ENCODE assay signal across 8 cellular contexts in genomic region chr19:11480927-11481776, GRCh38. TPM values are rescaled to one million over a fixed set of nuclear protein-coding genes. Genes with fewer than 3 reads are reported as not detected.
DNase-seq lines count a peak whose midpoint lies in the region; ATAC-seq, FAIRE-seq and TF ChIP-seq lines count a peak whose summit lies in the region.

TSS of gene ELAVL3 (minus strand) at chr19:11481046. CDS start at chr19:11480608, 438 bp downstream.

- peak within 1 kb of the TSS; percentile 76 for H3K27ac Mint-ChIP-seq in activated naive CD8-positive, alpha-beta T cell treated with anti-CD3 and anti-CD28 coated beads, Interleukin-2, amount 50 U/mL, for 24 hours
- no peak within 1 kb of the TSS for H3K27ac Mint-ChIP-seq in neural crest cell (ENCODE audit: unreplicated experiment)

- H3K4me3 ChIP-seq in uterus: no peak within 1 kb of the TSS

- H3K27me3 Mint-ChIP-seq in activated naive CD8-positive, alpha-beta T cell treated with anti-CD3 and anti-CD28 coated beads, Interleukin-2, amount 50 U/mL, for 24 hours: peaks cover 30% of the 10 kb centered on the region
- peaks cover 53% of the 10 kb centered on the region for H3K27me3 Mint-ChIP-seq in neural crest cell (ENCODE audit: low read depth)

- H3K4me1 ChIP-seq in uterus: peaks cover 0 to 28% of the 10 kb centered on the region in 2 donors

- no peaks in the 10 kb centered on the region for H3K9me3 ChIP-seq in uterus

- ATAC-seq in activated naive CD8-positive, alpha-beta T cell treated with anti-CD3 and anti-CD28 coated beads, Interleukin-2, amount 50 U/mL, for 24 hours: no peak

- H3K4me1 Mint-ChIP-seq in activated naive CD8-positive, alpha-beta T cell treated with anti-CD3 and anti-CD28 coated beads, Interleukin-2, amount 50 U/mL, for 24 hours: peaks cover 19% of the 10 kb centered on the region
- peaks cover 12% of the 10 kb centered on the region for H3K4me1 Mint-ChIP-seq in neural crest cell

- H3K4me3 Mint-ChIP-seq in activated naive CD8-positive, alpha-beta T cell treated with anti-CD3 and anti-CD28 coated beads, Interleukin-2, amount 50 U/mL, for 24 hours: peak within 1 kb of the TSS; percentile 73
- peak within 1 kb of the TSS; percentile 88 for H3K4me3 Mint-ChIP-seq in neural crest cell

- peaks cover 6% of the 10 kb centered on the region for H3K36me3 Mint-ChIP-seq in activated naive CD8-positive, alpha-beta T cell treated with anti-CD3 and anti-CD28 coated beads, Interleukin-2, amount 50 U/mL, for 24 hours (ENCODE audit: low read depth)
- no peaks in the 10 kb centered on the region for H3K36me3 Mint-ChIP-seq in neural crest cell (ENCODE audit: low read depth)

- no peak for FAIRE-seq in D721Med (lab: Jason Lieb, UNC)

- H3K27me3 ChIP-seq in uterus: peaks cover 21 to 45% of the 10 kb centered on the region in 2 donors

- intact Hi-C loops in uterus (cut with DNase I; ENCODE audit: low total_unique reads): loop anchor here (10.0 kb wide), 1 partner anchor 104 kb away; no protein-coding TSS in a partner anchor

- no peak within 1 kb of the TSS for H3K27ac ChIP-seq in uterus

- no peak for TF ChIP-seq POLR2A in uterus (IDR thresholded peaks at IDR 0.05)

- DNase-seq in D721Med (ENCODE audit: insufficient read length, low spot score): peak; percentile 62
- DNase-seq in NCI-H1105 (lab: John Stamatoyannopoulos, UW): peak; percentile 68
- DNase-seq in activated naive CD8-positive, alpha-beta T cell treated with anti-CD3 and anti-CD28 coated beads, Interleukin-2, amount 50 U/mL, for 24 hours: no peak
- DNase-seq in neural crest cell (ENCODE audit: low read depth, low spot score): peak; percentile 54
- no peak for DNase-seq in NOMO-1 treated with dmso at 0.1 percent for 144 hours (lab: John Stamatoyannopoulos, UW; ENCODE audit: unreplicated experiment)
- DNase-seq in uterus: no peak
- DNase-seq in SW480 (ENCODE audit: low spot score): no peak
- DNase-seq in NOMO-1 treated with DMSO at 0.1 percent for 48 hours (lab: John Stamatoyannopoulos, UW; ENCODE audit: unreplicated experiment): no peak

- no peaks in the 10 kb centered on the region for H3K36me3 ChIP-seq in uterus

- no peaks in the 10 kb centered on the region for H3K9me3 Mint-ChIP-seq in activated naive CD8-positive, alpha-beta T cell treated with anti-CD3 and anti-CD28 coated beads, Interleukin-2, amount 50 U/mL, for 24 hours
- no peaks in the 10 kb centered on the region for H3K9me3 Mint-ChIP-seq in neural crest cell

- TF ChIP-seq CTCF in D721Med (IDR thresholded peaks at IDR 0.05; ENCODE audit: insufficient read depth, missing control alignments) (no peak), neural crest cell (conservative IDR thresholded peaks at IDR 0.05) (no peak), uterus (IDR thresholded peaks at IDR 0.05) (peak in 1 of 4 experiments; percentile 3)

RNA-seq across cellular contexts. Expression of gene ELAVL3, which starts in this region (rescaled TPM):
- total RNA-seq in neural crest cell (39.7 and 42.8 TPM in 2 replicates), uterus (1 to 10 TPM in 1 of 4 donors, not detected in 3; 1.1 TPM)

Comparison
In these comparisons a context has a peak if more than half of its experiments do, and no peak if none do; other contexts are left out.
1. RNA of gene ELAVL3 (total RNA-seq): 39.7 to 42.8 TPM in neural crest cell; 1.1 TPM in uterus; every median in the first group is over 10 times any median in the second.
2. DNase-seq: peak in D721Med (single experiment), NCI-H1105 (single experiment) and neural crest cell (single experiment); none in activated naive CD8-positive, alpha-beta T cell treated with anti-CD3 and anti-CD28 coated beads, Interleukin-2, amount 50 U/mL, for 24 hours (single experiment), NOMO-1 treated with dmso at 0.1 percent for 144 hours (single experiment), uterus (0 of 2), SW480 (single experiment) and NOMO-1 treated with DMSO at 0.1 percent for 48 hours (single experiment).